9 cellular contexts compared by ENCODE assay signal in genomic region chr4:81470456-81471327, GRCh38. TPM values are rescaled to one million over a fixed set of nuclear protein-coding genes. Genes with fewer than 3 reads are reported as not detected.
DNase-seq lines count a peak whose midpoint lies in the region; ATAC-seq and TF ChIP-seq lines count a peak whose summit lies in the region.
"Had no signal": no experiment of that assay in that cellular context is flagged by ENCODE, and none has a peak within 500 bp of the region (broad histone marks: within the 10 kb centered on the region; RNA-seq: fewer than 3 reads in every experiment).

No MANE protein-coding gene starts in this region.

- peak overlapping the region; percentile 63 for H3K4me3 ChIP-seq in GM06990 (replicated peaks; ENCODE audit: low read depth, low read length)
- peak overlapping the region; percentile 64 to 87 for H3K4me3 ChIP-seq in gastroesophageal sphincter
- H3K4me3 ChIP-seq in neural cell (ENCODE audit: low read length), result peak overlapping the region; percentile 98
- H3K4me3 ChIP-seq in transverse colon, result peak overlapping the region; percentile 75 to 93 (median 83)

- H3K27ac ChIP-seq in gastroesophageal sphincter, result peak overlapping the region; percentile 64 to 90 (median 86)
- H3K27ac ChIP-seq in neural cell (ENCODE audit: low read length), result peak overlapping the region; percentile 54
- peak overlapping the region; percentile 93 to 98 (median 97) for H3K27ac ChIP-seq in transverse colon
- H3K27ac ChIP-seq: SJSA1 had no signal

- TF ChIP-seq CTCF in GM06990 (IDR thresholded peaks at IDR 0.05; ENCODE audit: insufficient read depth, low read length, poor library complexity, severe bottlenecking) (no peak), gastroesophageal sphincter (IDR thresholded peaks at IDR 0.05) (no peak), neural cell (IDR thresholded peaks at IDR 0.05; ENCODE audit: poor library complexity, severe bottlenecking) (no peak), transverse colon (IDR thresholded peaks at IDR 0.05) (no peak)

- H3K9me3 ChIP-seq in gastroesophageal sphincter (no peaks in the 10 kb centered on the region), neural cell (ENCODE audit: low read length) (no peaks in the 10 kb centered on the region), transverse colon (no peaks in the 10 kb centered on the region)
- H3K9me3 ChIP-seq: SJSA1 had no signal

- H3K4me2 ChIP-seq in neural cell (ENCODE audit: low read length), result peak overlapping the region; percentile 90

- in situ Hi-C loops in transverse colon (cut with MboI; ENCODE audit: low pct_ligation_motif_present in 1 of 4, low pct_unique_long_range_greater_than_20kb in 1 of 4, low sequenced_read_pairs in 3 of 4), result no loop called here

- H2AFZ ChIP-seq in neural cell (ENCODE audit: low read depth, low read length), result peak overlapping the region; percentile 14

- H3K36me3 ChIP-seq in GM06990 (ENCODE audit: control insufficient read depth, insufficient read depth, low read length), result no peaks in the 10 kb centered on the region
- H3K36me3 ChIP-seq in gastroesophageal sphincter, result no peaks in the 10 kb centered on the region
- no peaks in the 10 kb centered on the region for H3K36me3 ChIP-seq in neural cell (ENCODE audit: insufficient read depth, low read length)
- no peaks in the 10 kb centered on the region for H3K36me3 ChIP-seq in transverse colon
- H3K36me3 ChIP-seq: SJSA1 had no signal

- TF ChIP-seq EP300 in gastroesophageal sphincter (IDR thresholded peaks at IDR 0.05) (no peak), neural cell (conservative IDR thresholded peaks at IDR 0.05; ENCODE audit: poor library complexity, severe bottlenecking) (no peak), transverse colon (IDR thresholded peaks at IDR 0.05; ENCODE audit: low read depth) (no peak)

- TF ChIP-seq POLR2A in gastroesophageal sphincter (IDR thresholded peaks at IDR 0.05) (peak in 1 of 2 donors; percentile 13), transverse colon (IDR thresholded peaks at IDR 0.05) (peak; percentile 61)

- peaks cover 33% of the 10 kb centered on the region for H3K79me2 ChIP-seq in neural cell (replicated peaks; ENCODE audit: insufficient read depth, low read length)

- peak; percentile 14 for DNase-seq in GM06990 (ENCODE audit: extremely low read depth, insufficient read length)
- DNase-seq in NCI-H774 (lab: John Stamatoyannopoulos, UW), result peak; percentile 40
- DNase-seq in activated gamma-delta T cell treated with anti-CD3 and anti-CD28 coated beads, Interleukin-2, amount 50 U/mL, for 16 hours (ENCODE audit: low read depth), result peak; percentile 9
- DNase-seq in transverse colon, result peak; percentile 64

- no peaks in the 10 kb centered on the region for H3K9me2 ChIP-seq in neural cell (ENCODE audit: insufficient read depth, low read length)

- H4K20me1 ChIP-seq in neural cell (ENCODE audit: insufficient read depth), result no peaks in the 10 kb centered on the region

- H3K27me3 ChIP-seq in GM06990 (replicated peaks; ENCODE audit: control insufficient read depth, insufficient read depth, low read length), result no peaks in the 10 kb centered on the region; the same call in none of the 2 replicates
- no peaks in the 10 kb centered on the region for H3K27me3 ChIP-seq in gastroesophageal sphincter
- no peaks in the 10 kb centered on the region for H3K27me3 ChIP-seq in neural cell (ENCODE audit: insufficient read depth, low read depth, low read length)
- H3K27me3 ChIP-seq in transverse colon, result no peaks in the 10 kb centered on the region

- no peak for TF ChIP-seq RAD21 in neural cell (conservative IDR thresholded peaks at IDR 0.05)

- H3K9ac ChIP-seq in neural cell (ENCODE audit: low read length), result peak overlapping the region; percentile 66

- peaks cover 0 to 47% (median 3%) of the 10 kb centered on the region in 3 donors for H3K4me1 ChIP-seq in gastroesophageal sphincter
- peaks cover 14 to 59% (median 45%) of the 10 kb centered on the region in 4 donors for H3K4me1 ChIP-seq in transverse colon

- H3F3A ChIP-seq in neural cell (ENCODE audit: insufficient read depth, low read length, poor library complexity, severe bottlenecking), result peaks cover 2% of the 10 kb centered on the region

- WGBS in gastroesophageal sphincter (ENCODE audit: low coverage in 1 of 2), 2 donors, result 0 to 1% methylated on average over 7 to 28 of the region's 32 CpGs
- WGBS in transverse colon (ENCODE audit: low coverage in 1 of 2), 2 donors, result 0 to 2% methylated on average over 10 to 32 of the region's 32 CpGs

- ATAC-seq in gastroesophageal sphincter, result no peak
- ATAC-seq in GM18861 (IDR thresholded peaks at IDR 0.05; ENCODE audit: unreplicated experiment), result no peak
- no peak for ATAC-seq in GM19463 (IDR thresholded peaks at IDR 0.05; ENCODE audit: unreplicated experiment)

- intact Hi-C loops in transverse colon (cut with DNase I; ENCODE audit: low total_unique reads), result no loop called here

TF ChIP-seq in neural cell, 6 proteins besides CTCF, POLR2A, EP300 and RAD21:
- TF ChIP-seq TAF1 (IDR thresholded peaks at IDR 0.05; ENCODE audit: low read depth) (no peak), MXI1 (conservative IDR thresholded peaks at IDR 0.05; ENCODE audit: poor library complexity, severe bottlenecking) (no peak), SMC3 (conservative IDR thresholded peaks at IDR 0.05; ENCODE audit: poor library complexity) (no peak), EZH2 (IDR thresholded peaks at IDR 0.05; ENCODE audit: borderline replicate concordance, insufficient read depth, low read length, poor library complexity, severe bottlenecking) (no peak), POLR2AphosphoS5 (IDR thresholded peaks at IDR 0.05) (no peak), REST (IDR thresholded peaks at IDR 0.05; ENCODE audit: borderline replicate concordance) (no peak)

RNA-seq across cellular contexts. Expression of gene RASGEF1B, which starts 1.0 kb away (rescaled TPM):
- total RNA-seq in gastroesophageal sphincter (10 to 100 TPM in 2 of 4 donors, 1 to 10 TPM in 2; 4.0 to 14.7 (median 9.4) TPM), transverse colon (10 to 100 TPM; 14.1 to 31.0 (median 26.2) TPM)
- polyA plus RNA-seq in neural cell, result 16.7 and 21.5 TPM in 2 replicates
- polyA minus RNA-seq in neural cell, result 60.5 and 61.6 TPM in 2 replicates
- total RNA-seq: SJSA1 had no signal

Comparison
In these comparisons a context has a peak if more than half of its experiments do, and no peak if none do; other contexts are left out.
1. DNase-seq: peak in every context shown above with its lines; median percentile 64 in transverse colon; 40 in NCI-H774; 14 in GM06990; 9 in activated gamma-delta T cell treated with anti-CD3 and anti-CD28 coated beads, Interleukin-2, amount 50 U/mL, for 16 hours.